ENCODE assay signal across 12 cellular contexts in genomic region chr16:81585785-81586184, GRCh38.
DNase-seq lines count a peak whose midpoint lies in the region; ATAC-seq and TF ChIP-seq lines count a peak whose summit lies in the region.
"Had no signal": no experiment of that assay in that cellular context is flagged by ENCODE, and none has a peak within 500 bp of the region (broad histone marks: within the 10 kb centered on the region; RNA-seq: fewer than 3 reads in every experiment).

No MANE protein-coding gene starts in this region.

- H3K9ac ChIP-seq in SK-N-SH (no peak overlapping the region), Karpas-422 (ENCODE audit: low read length) (no peak overlapping the region)
- H3K9ac ChIP-seq: BLaER1 treated with 17β-estradiol and CSF1 and Interleukin-3, amounts not matched to agents 10 nM and 100 nM had no signal

- peak; percentile 31 for TF ChIP-seq CTCF in cardiac muscle cell (IDR thresholded peaks at IDR 0.05; ENCODE audit: low read depth, low read length)
- peak; percentile 33 for TF ChIP-seq CTCF in SK-N-SH (IDR thresholded peaks at IDR 0.05)
- TF ChIP-seq CTCF in glutamatergic neuron (IDR thresholded peaks at IDR 0.05; ENCODE audit: partially characterized antibody, unreplicated experiment), result peak; percentile 20
- peak; percentile 32 for TF ChIP-seq CTCF in type B pancreatic cell (conservative IDR thresholded peaks at IDR 0.05)

- H3K9me3 Mint-ChIP-seq in glutamatergic neuron (ENCODE audit: unreplicated experiment) (peaks cover 19% of the 10 kb centered on the region), type B pancreatic cell (peaks cover 3% of the 10 kb centered on the region)

- H3F3A ChIP-seq in SK-N-SH (replicated peaks; ENCODE audit: insufficient read depth), result no peaks in the 10 kb centered on the region

- peaks cover 49% of the 10 kb centered on the region for H3K4me1 Mint-ChIP-seq in glutamatergic neuron (ENCODE audit: low read depth, unreplicated experiment)
- H3K4me1 Mint-ChIP-seq in type B pancreatic cell (ENCODE audit: unreplicated experiment), result peaks cover 55% of the 10 kb centered on the region

- POLR2A ChIA-PET in SK-N-SH (lab: Yijun Ruan, JAX), result no interaction called here

- H3K36me3 Mint-ChIP-seq in glutamatergic neuron (ENCODE audit: unreplicated experiment), result no peaks in the 10 kb centered on the region
- H3K36me3 Mint-ChIP-seq in type B pancreatic cell, result peaks cover 5% of the 10 kb centered on the region

- H3K4me3 ChIP-seq in cardiac muscle cell (no peak overlapping the region), SK-N-SH (ENCODE audit: low read depth in 2 of 2, low read length in 1 of 2) (no peak overlapping the region), Karpas-422 (ENCODE audit: low read length) (no peak overlapping the region)
- H3K4me3 ChIP-seq: BLaER1 treated with 17β-estradiol and CSF1 and Interleukin-3, amounts not matched to agents 10 nM and 100 nM had no signal

- DNase-seq in cardiac muscle cell (ENCODE audit: low read depth in 1 of 2, low spot score in 1 of 2), result peak in 1 of 2 donors; percentile 12
- DNase-seq in left ventricle myocardium superior, result no peak
- DNase-seq in SK-N-SH, result no peak
- no peak for DNase-seq in glutamatergic neuron
- DNase-seq in type B pancreatic cell (ENCODE audit: extremely low spot score, unreplicated experiment), result no peak
- DNase-seq in Karpas-422, result no peak
- DNase-seq: activated naive CD4-positive, alpha-beta T cell treated with Interleukin-2 at 50 U/mL for 16 hours; NCI-H1930 had no signal

- 77% methylated on average over 6 of the region's 8 CpGs for WGBS in SK-N-SH (ENCODE audit: low lambda C conversion rate)

- H3K9me3 ChIP-seq in cardiac muscle cell (ENCODE audit: low read depth) (no peaks in the 10 kb centered on the region), SK-N-SH (no peaks in the 10 kb centered on the region), Karpas-422 (ENCODE audit: low read length) (no peaks in the 10 kb centered on the region)
- H3K9me3 ChIP-seq: BLaER1 treated with 17β-estradiol and CSF1 and Interleukin-3, amounts not matched to agents 10 nM and 100 nM; neutrophil had no signal

- H2AFZ ChIP-seq in SK-N-SH (ENCODE audit: low read depth) (no peak overlapping the region), Karpas-422 (ENCODE audit: low read length) (no peak overlapping the region)

- H3K79me2 ChIP-seq in SK-N-SH (ENCODE audit: insufficient read depth), result no peaks in the 10 kb centered on the region
- no peaks in the 10 kb centered on the region for H3K79me2 ChIP-seq in Karpas-422 (ENCODE audit: low read length)

- H3K36me3 ChIP-seq in cardiac muscle cell, result no peaks in the 10 kb centered on the region
- no peaks in the 10 kb centered on the region for H3K36me3 ChIP-seq in SK-N-SH (replicated peaks in 1 of 2; ENCODE audit: control insufficient read depth in 1 of 2, insufficient read depth in 2 of 2, low read length in 1 of 2)
- H3K36me3 ChIP-seq in Karpas-422 (ENCODE audit: insufficient read depth, low read length), result no peaks in the 10 kb centered on the region

- peak; percentile 33; the same call in 1 of the 2 replicates for TF ChIP-seq RAD21 in SK-N-SH (IDR thresholded peaks at IDR 0.05; ENCODE audit: low read length)

- H3K4me1 ChIP-seq in cardiac muscle cell (ENCODE audit: low read depth) (peaks cover 15% of the 10 kb centered on the region), SK-N-SH (ENCODE audit: control insufficient read depth in 1 of 2, insufficient read depth in 2 of 2, low read depth in 1 of 2, low read length in 1 of 2) (no peaks in the 10 kb centered on the region; a peak in 1 of 4 replicates), Karpas-422 (ENCODE audit: low read length) (no peaks in the 10 kb centered on the region)

- H3K4me3 Mint-ChIP-seq in glutamatergic neuron (ENCODE audit: unreplicated experiment), result no peak overlapping the region
- H3K4me3 Mint-ChIP-seq in type B pancreatic cell, result no peak overlapping the region

- H3K9me2 ChIP-seq in SK-N-SH (no peaks in the 10 kb centered on the region), Karpas-422 (replicated peaks; ENCODE audit: insufficient read depth, low read length) (no peaks in the 10 kb centered on the region)

- H3K27ac Mint-ChIP-seq in glutamatergic neuron (ENCODE audit: unreplicated experiment), result peak overlapping the region; percentile 77
- peak overlapping the region; percentile 64 for H3K27ac Mint-ChIP-seq in type B pancreatic cell

- H3K27me3 ChIP-seq in cardiac muscle cell (no peaks in the 10 kb centered on the region), SK-N-SH (ENCODE audit: insufficient read depth) (no peaks in the 10 kb centered on the region), Karpas-422 (ENCODE audit: low read length) (no peaks in the 10 kb centered on the region)
- H3K27me3 ChIP-seq: BLaER1 treated with 17β-estradiol and CSF1 and Interleukin-3, amounts not matched to agents 10 nM and 100 nM; neutrophil had no signal

- H3K4me2 ChIP-seq in SK-N-SH (no peak overlapping the region), Karpas-422 (ENCODE audit: low read depth, low read length, poor library complexity, severe bottlenecking) (no peak overlapping the region)
- H3K4me2 ChIP-seq: BLaER1 treated with 17β-estradiol and CSF1 and Interleukin-3, amounts not matched to agents 10 nM and 100 nM had no signal

- intact Hi-C loops in left ventricle myocardium superior (cut with micrococcal nuclease), result no loop called here

- H4K20me1 ChIP-seq in SK-N-SH (ENCODE audit: insufficient read depth) (peaks cover 6% of the 10 kb centered on the region; the same call in 1 of the 2 replicates), Karpas-422 (ENCODE audit: insufficient read depth, low read depth, low read length) (peaks cover 19% of the 10 kb centered on the region; the same call in 1 of the 2 replicates)

- TF ChIP-seq EP300 in SK-N-SH (IDR thresholded peaks at IDR 0.05; ENCODE audit: borderline replicate concordance in 1 of 2, low read depth in 1 of 2, low read length in 1 of 2), result no peak

- H3K27me3 Mint-ChIP-seq in glutamatergic neuron (ENCODE audit: unreplicated experiment) (peaks cover 6% of the 10 kb centered on the region), type B pancreatic cell (no peaks in the 10 kb centered on the region)

- CTCF ChIA-PET in SK-N-SH (lab: Yijun Ruan, JAX), result interaction anchor here (0.7 to 1.2 kb wide), 3 partner anchors 39 to 182 kb away, joined by 3 to 4 read pairs (median 3); no protein-coding TSS in a partner anchor

- ATAC-seq in left ventricle myocardium superior (no peak), HG03460 (IDR thresholded peaks at IDR 0.05; ENCODE audit: unreplicated experiment) (no peak), HG03097 (IDR thresholded peaks at IDR 0.05; ENCODE audit: low FRiP score, unreplicated experiment) (no peak)

- H3K27ac ChIP-seq in cardiac muscle cell (peak overlapping the region; percentile 57), SK-N-SH (ENCODE audit: low read depth in 2 of 2, low read length in 1 of 2) (no peak overlapping the region), Karpas-422 (ENCODE audit: low read length) (no peak overlapping the region)
- H3K27ac ChIP-seq: BLaER1 treated with 17β-estradiol and CSF1 and Interleukin-3, amounts not matched to agents 10 nM and 100 nM; neutrophil had no signal

TF ChIP-seq in SK-N-SH, 30 proteins besides CTCF, POLR2A, EP300 and RAD21:
- TF ChIP-seq MEF2A (IDR thresholded peaks at IDR 0.05; ENCODE audit: borderline replicate concordance, low read depth) (no peak), USF2 (IDR thresholded peaks at IDR 0.05; ENCODE audit: borderline replicate concordance, low read depth, low read length) (no peak), RXRA (IDR thresholded peaks at IDR 0.05; ENCODE audit: borderline replicate concordance, low read depth) (no peak)
